Comparison of ENCODE assay signal across 1 cellular context in the genomic region with DNA sequence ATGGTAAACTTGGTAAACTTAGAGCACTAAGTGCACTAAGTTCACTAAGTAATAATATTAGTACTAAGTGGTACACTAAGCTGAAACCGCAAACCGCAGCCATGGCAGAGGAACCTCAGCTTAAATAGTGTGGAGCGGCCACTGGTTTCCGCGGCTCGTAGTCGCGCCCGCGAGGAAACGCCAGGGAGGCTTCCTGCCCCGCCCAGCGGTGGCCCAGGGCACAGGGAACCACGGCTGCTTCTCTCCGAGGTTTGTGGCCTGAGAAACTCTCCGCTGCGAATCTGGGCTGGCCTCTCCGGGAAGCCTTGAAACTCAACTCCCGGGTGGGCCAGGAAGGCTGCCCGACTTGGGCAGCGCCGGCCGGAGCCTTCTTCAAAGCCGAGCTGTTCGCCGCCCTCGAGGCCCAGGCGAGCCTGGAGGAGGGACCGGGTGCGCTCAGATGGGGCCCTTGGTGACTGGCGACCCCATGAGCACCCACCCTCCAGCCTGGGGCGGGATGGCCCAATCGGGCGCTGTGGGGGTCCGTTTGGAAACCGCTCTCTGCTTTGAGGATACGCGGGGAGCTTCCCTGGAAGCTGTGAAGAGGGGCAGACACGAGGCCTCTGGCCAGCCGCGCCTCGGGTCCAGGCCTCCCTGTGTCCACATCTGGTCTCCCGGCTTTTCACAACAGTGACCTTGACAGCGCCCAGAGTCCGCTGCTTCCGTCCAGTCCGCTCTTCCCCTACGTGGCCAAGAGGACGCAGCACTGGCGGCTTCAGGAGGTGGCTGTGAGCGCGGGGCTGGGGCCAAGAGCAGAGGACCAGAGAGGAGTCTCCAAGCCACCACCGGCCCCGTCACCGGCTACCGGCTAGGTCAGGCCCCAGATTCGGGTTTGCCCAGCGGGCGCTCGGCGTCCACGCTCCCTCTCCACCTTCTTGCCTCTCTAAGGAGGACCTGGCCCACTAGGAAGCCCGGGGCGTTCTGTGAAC.
TF ChIP-seq lines count a peak whose summit lies in the region.

No MANE protein-coding gene starts in this region.

TF ChIP-seq in HepG2, 621 proteins besides CTCF, POLR2A, EP300 and RAD21 (continued from another document and continues in another):
- TF ChIP-seq ZHX2 (IDR thresholded peaks at IDR 0.05; ENCODE audit: low read depth) (no peak; the same call in 1 of the 2 replicates), ZHX2 (CRISPR knock-in tag; IDR thresholded peaks at IDR 0.05; ENCODE audit: borderline replicate concordance) (no peak), ZNF749 (CRISPR knock-in tag; IDR thresholded peaks at IDR 0.05; ENCODE audit: borderline replicate concordance) (no peak), DPF2 (CRISPR knock-in tag; IDR thresholded peaks at IDR 0.05; ENCODE audit: borderline replicate concordance, low read depth) (no peak), ZNF83 (CRISPR knock-in tag; IDR thresholded peaks at IDR 0.05; ENCODE audit: borderline replicate concordance) (no peak), ZNF614 (CRISPR knock-in tag; IDR thresholded peaks at IDR 0.05; ENCODE audit: borderline replicate concordance) (no peak), MIXL1 (CRISPR knock-in tag; IDR thresholded peaks at IDR 0.05) (no peak), PCBP1 (IDR thresholded peaks at IDR 0.05; ENCODE audit: borderline replicate concordance, low read depth, low read length) (no peak), MIER3 (CRISPR knock-in tag; IDR thresholded peaks at IDR 0.05; ENCODE audit: borderline replicate concordance) (no peak), HMG20A (CRISPR knock-in tag; IDR thresholded peaks at IDR 0.05; ENCODE audit: borderline replicate concordance) (peak; percentile 37; the same call in 1 of the 2 replicates), ZSCAN22 (CRISPR knock-in tag; IDR thresholded peaks at IDR 0.05) (no peak), SNAPC2 (CRISPR knock-in tag; IDR thresholded peaks at IDR 0.05) (no peak), ZNF160 (CRISPR knock-in tag; IDR thresholded peaks at IDR 0.05) (no peak), PHF20 (CRISPR knock-in tag; IDR thresholded peaks at IDR 0.05) (no peak), PHB2 (IDR thresholded peaks at IDR 0.05; ENCODE audit: partially characterized antibody) (no peak), ARNT2 (CRISPR knock-in tag; IDR thresholded peaks at IDR 0.05; ENCODE audit: low read depth) (no peak), SRY (CRISPR knock-in tag; IDR thresholded peaks at IDR 0.05) (peak; percentile 31; the same call in 1 of the 2 replicates), REXO4 (CRISPR knock-in tag; IDR thresholded peaks at IDR 0.05; ENCODE audit: borderline replicate concordance) (no peak), SAP130 (CRISPR knock-in tag; IDR thresholded peaks at IDR 0.05; ENCODE audit: low read depth) (peak; percentile 37; the same call in 1 of the 2 replicates), ZNF124 (CRISPR knock-in tag; IDR thresholded peaks at IDR 0.05) (no peak), TEAD3 (CRISPR knock-in tag; optimal IDR thresholded peaks at IDR 0.05; ENCODE audit: borderline replicate concordance) (no peak), AGO1 (IDR thresholded peaks at IDR 0.05; ENCODE audit: low read depth, low read length, poor library complexity, severe bottlenecking) (no peak), TBX3 (IDR thresholded peaks at IDR 0.05; ENCODE audit: borderline replicate concordance) (no peak), RXRA (CRISPR knock-in tag; IDR thresholded peaks at IDR 0.05) (no peak), HMG20B (CRISPR knock-in tag; conservative IDR thresholded peaks at IDR 0.05) (no peak), ZNF652 (CRISPR knock-in tag; IDR thresholded peaks at IDR 0.05; ENCODE audit: borderline replicate concordance, low read depth) (no peak)
- TF ChIP-seq, protein P1, sequence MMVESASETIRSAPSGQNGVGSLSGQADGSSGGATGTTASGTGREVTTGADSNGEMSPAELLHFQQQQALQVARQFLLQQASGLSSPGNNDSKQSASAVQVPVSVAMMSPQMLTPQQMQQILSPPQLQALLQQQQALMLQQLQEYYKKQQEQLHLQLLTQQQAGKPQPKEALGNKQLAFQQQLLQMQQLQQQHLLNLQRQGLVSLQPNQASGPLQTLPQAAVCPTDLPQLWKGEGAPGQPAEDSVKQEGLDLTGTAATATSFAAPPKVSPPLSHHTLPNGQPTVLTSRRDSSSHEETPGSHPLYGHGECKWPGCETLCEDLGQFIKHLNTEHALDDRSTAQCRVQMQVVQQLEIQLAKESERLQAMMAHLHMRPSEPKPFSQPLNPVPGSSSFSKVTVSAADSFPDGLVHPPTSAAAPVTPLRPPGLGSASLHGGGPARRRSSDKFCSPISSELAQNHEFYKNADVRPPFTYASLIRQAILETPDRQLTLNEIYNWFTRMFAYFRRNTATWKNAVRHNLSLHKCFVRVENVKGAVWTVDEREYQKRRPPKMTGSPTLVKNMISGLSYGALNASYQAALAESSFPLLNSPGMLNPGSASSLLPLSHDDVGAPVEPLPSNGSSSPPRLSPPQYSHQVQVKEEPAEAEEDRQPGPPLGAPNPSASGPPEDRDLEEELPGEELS (CRISPR knock-in tag; IDR thresholded peaks at IDR 0.05): no peak
- TF ChIP-seq, protein P2, sequence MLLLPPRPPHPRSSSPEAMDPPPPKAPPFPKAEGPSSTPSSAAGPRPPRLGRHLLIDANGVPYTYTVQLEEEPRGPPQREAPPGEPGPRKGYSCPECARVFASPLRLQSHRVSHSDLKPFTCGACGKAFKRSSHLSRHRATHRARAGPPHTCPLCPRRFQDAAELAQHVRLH (CRISPR knock-in tag; IDR thresholded peaks at IDR 0.05; ENCODE audit: borderline replicate concordance, low read depth): no peak
- TF ChIP-seq, protein P3, sequence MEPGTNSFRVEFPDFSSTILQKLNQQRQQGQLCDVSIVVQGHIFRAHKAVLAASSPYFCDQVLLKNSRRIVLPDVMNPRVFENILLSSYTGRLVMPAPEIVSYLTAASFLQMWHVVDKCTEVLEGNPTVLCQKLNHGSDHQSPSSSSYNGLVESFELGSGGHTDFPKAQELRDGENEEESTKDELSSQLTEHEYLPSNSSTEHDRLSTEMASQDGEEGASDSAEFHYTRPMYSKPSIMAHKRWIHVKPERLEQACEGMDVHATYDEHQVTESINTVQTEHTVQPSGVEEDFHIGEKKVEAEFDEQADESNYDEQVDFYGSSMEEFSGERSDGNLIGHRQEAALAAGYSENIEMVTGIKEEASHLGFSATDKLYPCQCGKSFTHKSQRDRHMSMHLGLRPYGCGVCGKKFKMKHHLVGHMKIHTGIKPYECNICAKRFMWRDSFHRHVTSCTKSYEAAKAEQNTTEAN (CRISPR knock-in tag; conservative IDR thresholded peaks at IDR 0.05): no peak
- TF ChIP-seq, protein P4, sequence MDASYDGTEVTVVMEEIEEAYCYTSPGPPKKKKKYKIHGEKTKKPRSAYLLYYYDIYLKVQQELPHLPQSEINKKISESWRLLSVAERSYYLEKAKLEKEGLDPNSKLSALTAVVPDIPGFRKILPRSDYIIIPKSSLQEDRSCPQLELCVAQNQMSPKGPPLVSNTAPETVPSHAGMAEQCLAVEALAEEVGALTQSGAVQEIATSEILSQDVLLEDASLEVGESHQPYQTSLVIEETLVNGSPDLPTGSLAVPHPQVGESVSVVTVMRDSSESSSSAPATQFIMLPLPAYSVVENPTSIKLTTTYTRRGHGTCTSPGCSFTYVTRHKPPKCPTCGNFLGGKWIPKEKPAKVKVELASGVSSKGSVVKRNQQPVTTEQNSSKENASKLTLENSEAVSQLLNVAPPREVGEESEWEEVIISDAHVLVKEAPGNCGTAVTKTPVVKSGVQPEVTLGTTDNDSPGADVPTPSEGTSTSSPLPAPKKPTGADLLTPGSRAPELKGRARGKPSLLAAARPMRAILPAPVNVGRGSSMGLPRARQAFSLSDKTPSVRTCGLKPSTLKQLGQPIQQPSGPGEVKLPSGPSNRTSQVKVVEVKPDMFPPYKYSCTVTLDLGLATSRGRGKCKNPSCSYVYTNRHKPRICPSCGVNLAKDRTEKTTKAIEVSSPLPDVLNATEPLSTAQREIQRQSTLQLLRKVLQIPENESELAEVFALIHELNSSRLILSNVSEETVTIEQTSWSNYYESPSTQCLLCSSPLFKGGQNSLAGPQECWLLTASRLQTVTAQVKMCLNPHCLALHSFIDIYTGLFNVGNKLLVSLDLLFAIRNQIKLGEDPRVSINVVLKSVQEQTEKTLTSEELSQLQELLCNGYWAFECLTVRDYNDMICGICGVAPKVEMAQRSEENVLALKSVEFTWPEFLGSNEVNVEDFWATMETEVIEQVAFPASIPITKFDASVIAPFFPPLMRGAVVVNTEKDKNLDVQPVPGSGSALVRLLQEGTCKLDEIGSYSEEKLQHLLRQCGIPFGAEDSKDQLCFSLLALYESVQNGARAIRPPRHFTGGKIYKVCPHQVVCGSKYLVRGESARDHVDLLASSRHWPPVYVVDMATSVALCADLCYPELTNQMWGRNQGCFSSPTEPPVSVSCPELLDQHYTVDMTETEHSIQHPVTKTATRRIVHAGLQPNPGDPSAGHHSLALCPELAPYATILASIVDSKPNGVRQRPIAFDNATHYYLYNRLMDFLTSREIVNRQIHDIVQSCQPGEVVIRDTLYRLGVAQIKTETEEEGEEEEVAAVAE (CRISPR knock-in tag; IDR thresholded peaks at IDR 0.05; ENCODE audit: borderline replicate concordance): no peak
- TF ChIP-seq, protein P5, sequence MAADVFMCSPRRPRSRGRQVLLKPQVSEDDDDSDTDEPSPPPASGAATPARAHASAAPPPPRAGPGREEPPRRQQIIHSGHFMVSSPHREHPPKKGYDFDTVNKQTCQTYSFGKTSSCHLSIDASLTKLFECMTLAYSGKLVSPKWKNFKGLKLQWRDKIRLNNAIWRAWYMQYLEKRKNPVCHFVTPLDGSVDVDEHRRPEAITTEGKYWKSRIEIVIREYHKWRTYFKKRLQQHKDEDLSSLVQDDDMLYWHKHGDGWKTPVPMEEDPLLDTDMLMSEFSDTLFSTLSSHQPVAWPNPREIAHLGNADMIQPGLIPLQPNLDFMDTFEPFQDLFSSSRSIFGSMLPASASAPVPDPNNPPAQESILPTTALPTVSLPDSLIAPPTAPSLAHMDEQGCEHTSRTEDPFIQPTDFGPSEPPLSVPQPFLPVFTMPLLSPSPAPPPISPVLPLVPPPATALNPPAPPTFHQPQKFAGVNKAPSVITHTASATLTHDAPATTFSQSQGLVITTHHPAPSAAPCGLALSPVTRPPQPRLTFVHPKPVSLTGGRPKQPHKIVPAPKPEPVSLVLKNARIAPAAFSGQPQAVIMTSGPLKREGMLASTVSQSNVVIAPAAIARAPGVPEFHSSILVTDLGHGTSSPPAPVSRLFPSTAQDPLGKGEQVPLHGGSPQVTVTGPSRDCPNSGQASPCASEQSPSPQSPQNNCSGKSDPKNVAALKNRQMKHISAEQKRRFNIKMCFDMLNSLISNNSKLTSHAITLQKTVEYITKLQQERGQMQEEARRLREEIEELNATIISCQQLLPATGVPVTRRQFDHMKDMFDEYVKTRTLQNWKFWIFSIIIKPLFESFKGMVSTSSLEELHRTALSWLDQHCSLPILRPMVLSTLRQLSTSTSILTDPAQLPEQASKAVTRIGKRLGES (CRISPR knock-in tag; IDR thresholded peaks at IDR 0.05; ENCODE audit: borderline replicate concordance): no peak
- TF ChIP-seq, protein P6, sequence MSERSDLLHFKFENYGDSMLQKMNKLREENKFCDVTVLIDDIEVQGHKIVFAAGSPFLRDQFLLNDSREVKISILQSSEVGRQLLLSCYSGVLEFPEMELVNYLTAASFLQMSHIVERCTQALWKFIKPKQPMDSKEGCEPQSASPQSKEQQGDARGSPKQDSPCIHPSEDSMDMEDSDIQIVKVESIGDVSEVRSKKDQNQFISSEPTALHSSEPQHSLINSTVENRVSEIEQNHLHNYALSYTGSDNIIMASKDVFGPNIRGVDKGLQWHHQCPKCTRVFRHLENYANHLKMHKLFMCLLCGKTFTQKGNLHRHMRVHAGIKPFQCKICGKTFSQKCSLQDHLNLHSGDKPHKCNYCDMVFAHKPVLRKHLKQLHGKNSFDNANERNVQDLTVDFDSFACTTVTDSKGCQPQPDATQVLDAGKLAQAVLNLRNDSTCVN (CRISPR knock-in tag; IDR thresholded peaks at IDR 0.05; ENCODE audit: borderline replicate concordance): no peak
